19 cellular contexts compared by ENCODE assay signal in the genomic region with DNA sequence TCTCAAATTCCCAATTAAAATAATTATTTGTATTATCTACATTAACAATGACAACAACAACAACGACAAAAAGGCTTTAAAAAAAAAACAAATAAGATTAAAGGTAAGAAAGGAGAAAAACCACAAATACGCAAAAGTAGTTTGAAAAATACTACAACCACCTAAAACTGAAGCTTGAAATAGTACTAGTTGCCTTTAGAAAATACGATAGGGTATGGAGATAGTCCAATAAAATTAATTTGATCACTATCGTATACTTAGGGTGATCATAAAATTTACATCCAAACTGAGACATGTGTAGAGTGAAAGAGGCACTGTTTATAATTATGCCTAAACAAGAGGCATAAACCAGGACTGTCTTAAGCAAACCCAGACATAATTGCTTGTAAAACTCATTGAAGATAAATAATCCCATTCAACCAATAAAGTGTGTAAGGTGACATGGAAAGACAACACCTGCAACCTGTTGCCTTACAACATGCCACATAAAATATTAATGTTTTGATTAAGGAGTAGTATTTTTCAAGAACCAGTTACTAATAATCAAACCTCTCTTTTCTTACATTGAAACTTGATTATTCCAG. TPM values are rescaled to one million over a fixed set of nuclear protein-coding genes. Genes with fewer than 3 reads are reported as not detected.
DNase-seq lines count a peak whose midpoint lies in the region; FAIRE-seq and TF ChIP-seq lines count a peak whose summit lies in the region.
"Had no signal": no experiment of that assay in that cellular context is flagged by ENCODE, and none has a peak within 500 bp of the region (broad histone marks: within the 10 kb centered on the region; RNA-seq: fewer than 3 reads in every experiment).

No MANE protein-coding gene starts in this region.

- no peak overlapping the region for H3K27ac Mint-ChIP-seq in activated naive CD4-positive, alpha-beta T cell treated with anti-CD3 and anti-CD28 coated beads for 36 hours
- H3K27ac Mint-ChIP-seq: CD4-positive, alpha-beta T cell; H9 had no signal

- H3K4me1 Mint-ChIP-seq in activated naive CD4-positive, alpha-beta T cell treated with anti-CD3 and anti-CD28 coated beads for 36 hours (ENCODE audit: low read depth), result peaks cover 25% of the 10 kb centered on the region

- intact Hi-C loops in kidney (cut with DNase I), result no loop called here
- intact Hi-C loops in activated naive CD4-positive, alpha-beta T cell treated with anti-CD3 and anti-CD28 coated beads for 36 hours (cut with micrococcal nuclease), result no loop called here

- peaks cover 0 to 3% of the 10 kb centered on the region in 2 donors for H3K4me1 ChIP-seq in kidney (ENCODE audit: control insufficient read depth in 1 of 2, insufficient read depth in 1 of 2, low read depth in 1 of 2, low read length in 2 of 2)
- peaks cover 3% of the 10 kb centered on the region; the same call in 1 of the 2 replicates for H3K4me1 ChIP-seq in Karpas-422 (ENCODE audit: low read length)

- H3K27me3 ChIP-seq in Karpas-422 (ENCODE audit: low read length), result no peaks in the 10 kb centered on the region

- no peak for TF ChIP-seq CTCF in kidney (IDR thresholded peaks at IDR 0.05; ENCODE audit: borderline replicate concordance, extremely low read depth, insufficient read depth)

- no peaks in the 10 kb centered on the region for H3K9me3 ChIP-seq in kidney (ENCODE audit: control insufficient read depth in 1 of 2, low read length in 2 of 2)
- H3K9me3 ChIP-seq in Karpas-422 (ENCODE audit: low read length), result no peaks in the 10 kb centered on the region
- H3K9me3 ChIP-seq: A549, Caco-2 had no signal

- H3K4me3 ChIP-seq in kidney (ENCODE audit: low read length in 2 of 2) (no peak overlapping the region), Karpas-422 (ENCODE audit: low read length) (no peak overlapping the region)
- H3K4me3 ChIP-seq: A549 had no signal

- POLR2A ChIA-PET in HEK293T (lab: Yijun Ruan, JAX), result no interaction called here

- no peaks in the 10 kb centered on the region for H3K27me3 Mint-ChIP-seq in activated naive CD4-positive, alpha-beta T cell treated with anti-CD3 and anti-CD28 coated beads for 36 hours (ENCODE audit: low read depth)
- H3K27me3 Mint-ChIP-seq: CD4-positive, alpha-beta T cell had no signal

- no peaks in the 10 kb centered on the region for H4K20me1 ChIP-seq in Karpas-422 (ENCODE audit: insufficient read depth, low read depth, low read length)

- H3K9me2 ChIP-seq in Karpas-422 (replicated peaks; ENCODE audit: insufficient read depth, low read length), result no peaks in the 10 kb centered on the region

- H2AFZ ChIP-seq in Karpas-422 (ENCODE audit: low read length), result no peak overlapping the region

- H3K9me3 Mint-ChIP-seq in activated naive CD4-positive, alpha-beta T cell treated with anti-CD3 and anti-CD28 coated beads for 36 hours, result no peaks in the 10 kb centered on the region
- H3K9me3 Mint-ChIP-seq: CD4-positive, alpha-beta T cell; H9 had no signal

- CTCF ChIA-PET in HEK293T (lab: Yijun Ruan, JAX), result interaction anchor here (0.7 to 2.7 kb wide), 4 partner anchors 9 to 254 kb away, joined by 3 to 11 read pairs (median 6); no protein-coding TSS in a partner anchor
- CTCF ChIA-PET in activated naive CD4-positive, alpha-beta T cell treated with anti-CD3 and anti-CD28 coated beads for 36 hours (lab: Charles Lee), result no interaction called here

- H3K9ac ChIP-seq in kidney (ENCODE audit: low read length in 2 of 2) (no peak overlapping the region), Karpas-422 (ENCODE audit: low read length) (no peak overlapping the region)

- DNase-seq in HEK293T (ENCODE audit: extremely low spot score), result no peak
- DNase-seq in kidney, result no peak
- DNase-seq in superior temporal gyrus (ENCODE audit: extremely low spot score), result peak; percentile 6
- no peak for DNase-seq in Karpas-422
- DNase-seq in activated naive CD4-positive, alpha-beta T cell treated with anti-CD3 and anti-CD28 coated beads for 36 hours, result no peak
- no peak for DNase-seq in central memory CD4-positive, alpha-beta T cell
- DNase-seq: AML-193; Caco-2; CD4-positive, alpha-beta T cell; GDM1; GOT3; H9 had no signal

- no peak overlapping the region for H3K4me3 Mint-ChIP-seq in activated naive CD4-positive, alpha-beta T cell treated with anti-CD3 and anti-CD28 coated beads for 36 hours
- H3K4me3 Mint-ChIP-seq: CD4-positive, alpha-beta T cell; H9 had no signal

- H3K79me2 ChIP-seq in Karpas-422 (ENCODE audit: low read length), result peaks cover 98% of the 10 kb centered on the region

- no peak overlapping the region for H3K4me2 ChIP-seq in Karpas-422 (ENCODE audit: low read depth, low read length, poor library complexity, severe bottlenecking)
- H3K4me2 ChIP-seq: A549 had no signal

- FAIRE-seq in G401.6 (lab: Jason Lieb, UNC) (peak; percentile 55), kidney (lab: Jason Lieb, UNC) (peak; percentile 51)
- FAIRE-seq: A549, D721Med, GM12892, GM18507 had no signal

- no peaks in the 10 kb centered on the region for H3K36me3 Mint-ChIP-seq in activated naive CD4-positive, alpha-beta T cell treated with anti-CD3 and anti-CD28 coated beads for 36 hours (ENCODE audit: low read depth)

- no peak overlapping the region for H3K27ac ChIP-seq in kidney (ENCODE audit: low read depth in 2 of 2, low read length in 2 of 2)
- no peak overlapping the region for H3K27ac ChIP-seq in Karpas-422 (ENCODE audit: low read length)
- H3K27ac ChIP-seq: A549, C4-2B, HL-60 had no signal

- H3K36me3 ChIP-seq in kidney (ENCODE audit: control insufficient read depth in 1 of 2, insufficient read depth in 2 of 2, low read length in 2 of 2), result no peaks in the 10 kb centered on the region
- no peaks in the 10 kb centered on the region for H3K36me3 ChIP-seq in Karpas-422 (ENCODE audit: insufficient read depth, low read length)

TF ChIP-seq in HEK293T, 16 proteins besides CTCF, POLR2A, EP300 and RAD21:
- TF ChIP-seq ARNT (IDR thresholded peaks at IDR 0.05) (no peak), LEF1 (IDR thresholded peaks at IDR 0.05; ENCODE audit: borderline replicate concordance) (no peak), BHLHE40 (IDR thresholded peaks at IDR 0.05; ENCODE audit: borderline replicate concordance) (no peak), NFRKB (IDR thresholded peaks at IDR 0.05) (no peak), TARDBP (IDR thresholded peaks at IDR 0.05) (no peak), SP1 (IDR thresholded peaks at IDR 0.05) (no peak), ZNF384 (IDR thresholded peaks at IDR 0.05) (0 out of 2 replicates have a peak, but pooled peaks have one; percentile 3), HDGF (IDR thresholded peaks at IDR 0.05; ENCODE audit: borderline replicate concordance) (no peak), SUZ12 (IDR thresholded peaks at IDR 0.05) (no peak), ELF4 (IDR thresholded peaks at IDR 0.05) (no peak), CTBP1 (IDR thresholded peaks at IDR 0.05; ENCODE audit: borderline replicate concordance) (0 out of 2 replicates have a peak, but pooled peaks have one; percentile 4), FOXM1 (IDR thresholded peaks at IDR 0.05; ENCODE audit: borderline replicate concordance) (no peak), FOXA1 (IDR thresholded peaks at IDR 0.05) (no peak), FOXK2 (IDR thresholded peaks at IDR 0.05) (no peak), L3MBTL2 (conservative IDR thresholded peaks at IDR 0.05) (no peak)
- TF ChIP-seq, protein P1, sequence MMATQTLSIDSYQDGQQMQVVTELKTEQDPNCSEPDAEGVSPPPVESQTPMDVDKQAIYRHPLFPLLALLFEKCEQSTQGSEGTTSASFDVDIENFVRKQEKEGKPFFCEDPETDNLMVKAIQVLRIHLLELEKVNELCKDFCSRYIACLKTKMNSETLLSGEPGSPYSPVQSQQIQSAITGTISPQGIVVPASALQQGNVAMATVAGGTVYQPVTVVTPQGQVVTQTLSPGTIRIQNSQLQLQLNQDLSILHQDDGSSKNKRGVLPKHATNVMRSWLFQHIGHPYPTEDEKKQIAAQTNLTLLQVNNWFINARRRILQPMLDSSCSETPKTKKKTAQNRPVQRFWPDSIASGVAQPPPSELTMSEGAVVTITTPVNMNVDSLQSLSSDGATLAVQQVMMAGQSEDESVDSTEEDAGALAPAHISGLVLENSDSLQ (IDR thresholded peaks at IDR 0.05), result peak; percentile 66

RNA-seq across cellular contexts. Expression of gene REPS1, which starts 22.7 kb away (rescaled TPM):
- total RNA-seq in kidney, result 37.0 TPM
- 33.4 TPM for polyA plus RNA-seq in kidney (ENCODE audit: insufficient read depth, low read depth, low replicate concordance)
- 43.3 and 82.6 TPM in 2 replicates for total RNA-seq in Karpas-422 (2014; rRNA removed; shearing (Covaris generic); ENCODE audit: low replicate concordance)
- 10 to 100 TPM; 25.8 to 28.8 TPM for total RNA-seq in activated naive CD4-positive, alpha-beta T cell treated with anti-CD3 and anti-CD28 coated beads for 36 hours
